Comparison of ENCODE assay signal across 1 cellular context in genomic region chr10:129967579-129968019, GRCh38.
TF ChIP-seq lines count a peak whose summit lies in the region.

No MANE protein-coding gene starts in this region.

TF ChIP-seq in H1, 55 proteins besides CTCF, POLR2A, EP300 and RAD21:
- no peak for TF ChIP-seq BACH1 (IDR thresholded peaks at IDR 0.05; ENCODE audit: low read length)
- TF ChIP-seq RXRA (IDR thresholded peaks at IDR 0.05; ENCODE audit: insufficient read depth, low read depth, low read length): no peak
- no peak for TF ChIP-seq EZH2 (IDR thresholded peaks at IDR 0.05; ENCODE audit: low read depth, low read length, severe bottlenecking)
- TF ChIP-seq BRCA1 (IDR thresholded peaks at IDR 0.05; ENCODE audit: low read depth, low read length): no peak
- no peak for TF ChIP-seq SRF (IDR thresholded peaks at IDR 0.05; ENCODE audit: low read depth, low read length)
- TF ChIP-seq CHD2 (IDR thresholded peaks at IDR 0.05; ENCODE audit: low read length): no peak
- TF ChIP-seq MAX (IDR thresholded peaks at IDR 0.05): no peak
- no peak for TF ChIP-seq HDAC6 (IDR thresholded peaks at IDR 0.05; ENCODE audit: low read depth, low read length)
- no peak for TF ChIP-seq JUN (IDR thresholded peaks at IDR 0.05; ENCODE audit: low read depth, low read length)
- TF ChIP-seq SAP30 (IDR thresholded peaks at IDR 0.05; ENCODE audit: insufficient read depth, insufficient replicate concordance, low read length): no peak
- TF ChIP-seq CHD7 (IDR thresholded peaks at IDR 0.05; ENCODE audit: insufficient replicate concordance, low read length): no peak
- TF ChIP-seq SP2 (IDR thresholded peaks at IDR 0.05; ENCODE audit: low read length): no peak
TF ChIP-seq in H1: peak in this region for 0.
